In genomic region chr19:542173-542866, GRCh38 we compare ENCODE assay signal across 1 cellular context.
TF ChIP-seq lines count a peak whose summit lies in the region.

No MANE protein-coding gene starts in this region.

TF ChIP-seq in GM23338, 12 proteins besides CTCF, POLR2A, EP300 and RAD21:
- no peak for TF ChIP-seq CREB1 (CRISPR knock-in tag; IDR thresholded peaks at IDR 0.05; ENCODE audit: low read depth)
- TF ChIP-seq, protein P1, sequence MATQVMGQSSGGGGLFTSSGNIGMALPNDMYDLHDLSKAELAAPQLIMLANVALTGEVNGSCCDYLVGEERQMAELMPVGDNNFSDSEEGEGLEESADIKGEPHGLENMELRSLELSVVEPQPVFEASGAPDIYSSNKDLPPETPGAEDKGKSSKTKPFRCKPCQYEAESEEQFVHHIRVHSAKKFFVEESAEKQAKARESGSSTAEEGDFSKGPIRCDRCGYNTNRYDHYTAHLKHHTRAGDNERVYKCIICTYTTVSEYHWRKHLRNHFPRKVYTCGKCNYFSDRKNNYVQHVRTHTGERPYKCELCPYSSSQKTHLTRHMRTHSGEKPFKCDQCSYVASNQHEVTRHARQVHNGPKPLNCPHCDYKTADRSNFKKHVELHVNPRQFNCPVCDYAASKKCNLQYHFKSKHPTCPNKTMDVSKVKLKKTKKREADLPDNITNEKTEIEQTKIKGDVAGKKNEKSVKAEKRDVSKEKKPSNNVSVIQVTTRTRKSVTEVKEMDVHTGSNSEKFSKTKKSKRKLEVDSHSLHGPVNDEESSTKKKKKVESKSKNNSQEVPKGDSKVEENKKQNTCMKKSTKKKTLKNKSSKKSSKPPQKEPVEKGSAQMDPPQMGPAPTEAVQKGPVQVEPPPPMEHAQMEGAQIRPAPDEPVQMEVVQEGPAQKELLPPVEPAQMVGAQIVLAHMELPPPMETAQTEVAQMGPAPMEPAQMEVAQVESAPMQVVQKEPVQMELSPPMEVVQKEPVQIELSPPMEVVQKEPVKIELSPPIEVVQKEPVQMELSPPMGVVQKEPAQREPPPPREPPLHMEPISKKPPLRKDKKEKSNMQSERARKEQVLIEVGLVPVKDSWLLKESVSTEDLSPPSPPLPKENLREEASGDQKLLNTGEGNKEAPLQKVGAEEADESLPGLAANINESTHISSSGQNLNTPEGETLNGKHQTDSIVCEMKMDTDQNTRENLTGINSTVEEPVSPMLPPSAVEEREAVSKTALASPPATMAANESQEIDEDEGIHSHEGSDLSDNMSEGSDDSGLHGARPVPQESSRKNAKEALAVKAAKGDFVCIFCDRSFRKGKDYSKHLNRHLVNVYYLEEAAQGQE (IDR thresholded peaks at IDR 0.05; ENCODE audit: unreplicated experiment) = no peak
- no peak for TF ChIP-seq EZH2phosphoT487 (IDR thresholded peaks at IDR 0.05; ENCODE audit: unreplicated experiment)
- no peak for TF ChIP-seq ZNF462 (CRISPR knock-in tag; IDR thresholded peaks at IDR 0.05)
- TF ChIP-seq NANOG (IDR thresholded peaks at IDR 0.05; ENCODE audit: borderline replicate concordance) = no peak
- TF ChIP-seq POLR2AphosphoS5 (IDR thresholded peaks at IDR 0.05; ENCODE audit: low read depth) = no peak
- no peak for TF ChIP-seq ZNF331 (CRISPR knock-in tag; IDR thresholded peaks at IDR 0.05; ENCODE audit: low read depth)
- TF ChIP-seq STAT1 (IDR thresholded peaks at IDR 0.05; ENCODE audit: unreplicated experiment) = no peak
- no peak for TF ChIP-seq ZNF114 (CRISPR knock-in tag; IDR thresholded peaks at IDR 0.05)
- no peak for TF ChIP-seq EZH2 (IDR thresholded peaks at IDR 0.05; ENCODE audit: low read depth, unreplicated experiment)
- TF ChIP-seq JUNB (IDR thresholded peaks at IDR 0.05; ENCODE audit: unreplicated experiment) = no peak
- TF ChIP-seq, protein P2, sequence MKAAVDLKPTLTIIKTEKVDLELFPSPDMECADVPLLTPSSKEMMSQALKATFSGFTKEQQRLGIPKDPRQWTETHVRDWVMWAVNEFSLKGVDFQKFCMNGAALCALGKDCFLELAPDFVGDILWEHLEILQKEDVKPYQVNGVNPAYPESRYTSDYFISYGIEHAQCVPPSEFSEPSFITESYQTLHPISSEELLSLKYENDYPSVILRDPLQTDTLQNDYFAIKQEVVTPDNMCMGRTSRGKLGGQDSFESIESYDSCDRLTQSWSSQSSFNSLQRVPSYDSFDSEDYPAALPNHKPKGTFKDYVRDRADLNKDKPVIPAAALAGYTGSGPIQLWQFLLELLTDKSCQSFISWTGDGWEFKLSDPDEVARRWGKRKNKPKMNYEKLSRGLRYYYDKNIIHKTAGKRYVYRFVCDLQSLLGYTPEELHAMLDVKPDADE (IDR thresholded peaks at IDR 0.05) = no peak
